In the genomic region with DNA sequence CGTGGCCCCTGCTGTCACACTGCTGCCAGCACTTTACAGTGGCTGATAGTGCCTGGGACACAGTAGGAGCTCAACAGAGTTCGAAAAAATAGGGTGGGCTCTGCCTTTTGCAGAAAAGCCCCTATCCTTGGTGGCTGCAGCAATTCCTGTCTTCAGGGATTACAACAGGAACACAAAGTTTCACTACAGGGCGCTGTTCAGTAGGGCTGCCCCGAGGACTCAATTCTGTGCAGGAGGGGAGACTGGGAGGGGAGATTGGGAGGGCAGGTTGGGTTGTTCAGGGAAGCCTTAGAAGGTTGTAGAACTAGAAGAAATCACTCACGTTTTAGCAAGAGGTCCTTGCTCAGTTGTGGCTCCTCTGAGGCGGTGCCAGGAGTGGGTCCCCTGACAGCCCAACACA, we compare ENCODE assay signal across 20 cellular contexts.
DNase-seq lines count a peak whose midpoint lies in the region; ATAC-seq, FAIRE-seq and TF ChIP-seq lines count a peak whose summit lies in the region.
"Had no signal": no experiment of that assay in that cellular context is flagged by ENCODE, and none has a peak within 500 bp of the region (broad histone marks: within the 10 kb centered on the region; RNA-seq: fewer than 3 reads in every experiment).

No MANE protein-coding gene starts in this region.

- CTCF ChIA-PET in A549 (lab: Yijun Ruan, JAX) (interaction anchor here (0.6 to 2.4 kb wide), 2 partner anchors 8 to 23 kb away, joined by 3 to 8 read pairs; no protein-coding TSS in a partner anchor), PC-3 (lab: Charles Lee) (no interaction called here)

- no peak overlapping the region for H2AFZ ChIP-seq in PC-3 (ENCODE audit: low read length)

- intact Hi-C loops in kidney (cut with DNase I): no loop called here
- intact Hi-C loops in PC-3 (cut with micrococcal nuclease): no loop called here

- H3K9me3 ChIP-seq in A549: no peaks in the 10 kb centered on the region
- no peaks in the 10 kb centered on the region for H3K9me3 ChIP-seq in kidney (ENCODE audit: control insufficient read depth in 1 of 2, low read length in 2 of 2)
- H3K9me3 ChIP-seq in PC-3 (ENCODE audit: low read length): no peaks in the 10 kb centered on the region
- H3K9me3 ChIP-seq: heart left ventricle had no signal

- ATAC-seq in A549 (no peak), GM21619 (IDR thresholded peaks at IDR 0.05; ENCODE audit: unreplicated experiment) (no peak), PC-3 (no peak)
- ATAC-seq: activated naive CD4-positive, alpha-beta T cell treated with anti-CD3 and anti-CD28 coated beads, Interleukin-2, amount 50 U/mL, for 72 hours; heart left ventricle; left cardiac atrium; stimulated activated effector memory CD8-positive, alpha-beta T cell treated with anti-CD3 and anti-CD28 coated beads, Interleukin-12 subunit alpha, Interleukin-12 subunit beta, amount 100 ng/mL, for 72 hours had no signal

- FAIRE-seq in A549 (lab: Jason Lieb, UNC) (no peak), G401.6 (lab: Jason Lieb, UNC) (peak; percentile 37), kidney (lab: Jason Lieb, UNC) (no peak)
- FAIRE-seq: D721Med had no signal

- TF ChIP-seq CTCF in A549 (IDR thresholded peaks at IDR 0.05) (no peak), kidney (IDR thresholded peaks at IDR 0.05; ENCODE audit: borderline replicate concordance, extremely low read depth, insufficient read depth) (peak; percentile 37), PC-3 (conservative IDR thresholded peaks at IDR 0.05; ENCODE audit: low read depth, low read length) (no peak)

- peak overlapping the region; percentile 2 to 98; a peak in 5 of 6 replicates for H3K27ac ChIP-seq in A549
- no peak overlapping the region for H3K27ac ChIP-seq in kidney (ENCODE audit: low read depth in 2 of 2, low read length in 2 of 2)
- H3K27ac ChIP-seq in PC-3 (ENCODE audit: low read length): no peak overlapping the region
- H3K27ac ChIP-seq: dorsolateral prefrontal cortex, heart left ventricle had no signal

- H4K20me1 ChIP-seq in PC-3 (ENCODE audit: low read length): no peaks in the 10 kb centered on the region

- no peaks in the 10 kb centered on the region for H3K79me2 ChIP-seq in PC-3 (ENCODE audit: low read length)

- H3K4me3 ChIP-seq in A549 (no peak overlapping the region), kidney (ENCODE audit: low read length in 2 of 2) (no peak overlapping the region), PC-3 (ENCODE audit: low read length) (no peak overlapping the region)
- H3K4me3 ChIP-seq: dorsolateral prefrontal cortex, heart left ventricle had no signal

- no peak for DNase-seq in A549 (ENCODE audit: low read depth in 1 of 2, low spot score in 1 of 2)
- DNase-seq in activated gamma-delta T cell treated with anti-CD3 and anti-CD28 coated beads, Interleukin-2, amount 50 U/mL, for 16 hours (ENCODE audit: low read depth): peak; percentile 3
- no peak for DNase-seq in kidney
- no peak for DNase-seq in activated naive CD4-positive, alpha-beta T cell treated with anti-CD3 and anti-CD28 coated beads, Interleukin-2, amount 50 U/mL, for 16 hours
- DNase-seq in PC-3: no peak
- DNase-seq: activated CD4-positive, alpha-beta memory T cell treated with anti-CD3 and anti-CD28 coated beads for 36 hours; anterior cingulate cortex; dorsolateral prefrontal cortex; heart left ventricle; left cardiac atrium; mesenchymal stem cell; MM.1S; NCI-H2081; NCI-H446; T-helper 9 cell had no signal

- 78% methylated on average over 6 of the region's 6 CpGs for WGBS in A549 (ENCODE audit: missing lambda C conversion rate)

- no peaks in the 10 kb centered on the region for H3K36me3 ChIP-seq in kidney (ENCODE audit: control insufficient read depth in 1 of 2, insufficient read depth in 2 of 2, low read length in 2 of 2)
- H3K36me3 ChIP-seq in PC-3 (ENCODE audit: low read depth, low read length): no peaks in the 10 kb centered on the region
- H3K36me3 ChIP-seq: heart left ventricle had no signal

- no TSS peak for BruUV-seq in PC-3 (replicated peaks; lab: Mats Ljungman, UMichigan)

- no peak for TF ChIP-seq POLR2A in A549 (IDR thresholded peaks at IDR 0.05; ENCODE audit: low read length)

- POLR2A ChIA-PET in A549 (lab: Yijun Ruan, JAX): interaction anchor here (1.0 kb wide), 1 partner anchor 138 kb away, joined by 4 read pairs; a partner anchor contains a TSS
- POLR2A ChIA-PET in PC-3 (lab: Charles Lee; ENCODE audit: unreplicated experiment): no interaction called here

- H3K4me1 ChIP-seq in A549 (peaks cover 35% of the 10 kb centered on the region), kidney (ENCODE audit: control insufficient read depth in 1 of 2, insufficient read depth in 1 of 2, low read depth in 1 of 2, low read length in 2 of 2) (no peaks in the 10 kb centered on the region), PC-3 (ENCODE audit: insufficient read depth, low read length) (peaks cover 2% of the 10 kb centered on the region; the same call in 1 of the 2 replicates)

- no peaks in the 10 kb centered on the region for H3F3A ChIP-seq in PC-3 (ENCODE audit: low read length, unreplicated experiment)

- H3K9ac ChIP-seq in kidney (ENCODE audit: low read length in 2 of 2): no peak overlapping the region
- no peak overlapping the region for H3K9ac ChIP-seq in PC-3 (ENCODE audit: low read length)

- TF ChIP-seq RAD21 in A549 (conservative IDR thresholded peaks at IDR 0.05 in 1 of 2, IDR thresholded peaks at IDR 0.05 in 1 of 2): no peak

- no peaks in the 10 kb centered on the region for H3K9me2 ChIP-seq in PC-3 (replicated peaks; ENCODE audit: low read length)

- no peak for TF ChIP-seq EP300 in A549 (IDR thresholded peaks at IDR 0.05)

- H3K4me2 ChIP-seq in A549 (peak overlapping the region; percentile 35), PC-3 (ENCODE audit: low read length) (no peak overlapping the region)

- H3K27me3 ChIP-seq in PC-3 (ENCODE audit: low read length): no peaks in the 10 kb centered on the region
- H3K27me3 ChIP-seq: dorsolateral prefrontal cortex, heart left ventricle had no signal

TF ChIP-seq in A549, 52 proteins besides CTCF, POLR2A, EP300 and RAD21:
- no peak for TF ChIP-seq BHLHE40 (IDR thresholded peaks at IDR 0.05; ENCODE audit: low read depth, low read length)
- TF ChIP-seq RARB (CRISPR knock-in tag; IDR thresholded peaks at IDR 0.05): no peak
- no peak for TF ChIP-seq JUN (IDR thresholded peaks at IDR 0.05)
- no peak for TF ChIP-seq CBX2 (IDR thresholded peaks at IDR 0.05; ENCODE audit: borderline replicate concordance, low read depth)
- TF ChIP-seq, protein P1, sequence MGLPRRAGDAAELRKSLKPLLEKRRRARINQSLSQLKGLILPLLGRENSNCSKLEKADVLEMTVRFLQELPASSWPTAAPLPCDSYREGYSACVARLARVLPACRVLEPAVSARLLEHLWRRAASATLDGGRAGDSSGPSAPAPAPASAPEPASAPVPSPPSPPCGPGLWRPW (IDR thresholded peaks at IDR 0.05): no peak
- TF ChIP-seq SMC3 (IDR thresholded peaks at IDR 0.05): no peak
- no peak for TF ChIP-seq FOSL2 (IDR thresholded peaks at IDR 0.05)
- no peak for TF ChIP-seq FOSL2 (CRISPR knock-in tag; IDR thresholded peaks at IDR 0.05)
- TF ChIP-seq MAFK (IDR thresholded peaks at IDR 0.05; ENCODE audit: partially characterized antibody): no peak
- TF ChIP-seq HOXA7 (CRISPR knock-in tag; IDR thresholded peaks at IDR 0.05): no peak
- TF ChIP-seq, protein P2, sequence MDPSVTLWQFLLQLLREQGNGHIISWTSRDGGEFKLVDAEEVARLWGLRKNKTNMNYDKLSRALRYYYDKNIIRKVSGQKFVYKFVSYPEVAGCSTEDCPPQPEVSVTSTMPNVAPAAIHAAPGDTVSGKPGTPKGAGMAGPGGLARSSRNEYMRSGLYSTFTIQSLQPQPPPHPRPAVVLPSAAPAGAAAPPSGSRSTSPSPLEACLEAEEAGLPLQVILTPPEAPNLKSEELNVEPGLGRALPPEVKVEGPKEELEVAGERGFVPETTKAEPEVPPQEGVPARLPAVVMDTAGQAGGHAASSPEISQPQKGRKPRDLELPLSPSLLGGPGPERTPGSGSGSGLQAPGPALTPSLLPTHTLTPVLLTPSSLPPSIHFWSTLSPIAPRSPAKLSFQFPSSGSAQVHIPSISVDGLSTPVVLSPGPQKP (IDR thresholded peaks at IDR 0.05; ENCODE audit: low read depth, low read length): no peak
- TF ChIP-seq PHF8 (IDR thresholded peaks at IDR 0.05; ENCODE audit: borderline replicate concordance, low read depth): no peak
- no peak for TF ChIP-seq KDM5A (IDR thresholded peaks at IDR 0.05)
- TF ChIP-seq NR3C1 (IDR thresholded peaks at IDR 0.05): no peak
- no peak for TF ChIP-seq RNF2 (IDR thresholded peaks at IDR 0.05; ENCODE audit: borderline replicate concordance, low read depth)
- TF ChIP-seq, protein P3, sequence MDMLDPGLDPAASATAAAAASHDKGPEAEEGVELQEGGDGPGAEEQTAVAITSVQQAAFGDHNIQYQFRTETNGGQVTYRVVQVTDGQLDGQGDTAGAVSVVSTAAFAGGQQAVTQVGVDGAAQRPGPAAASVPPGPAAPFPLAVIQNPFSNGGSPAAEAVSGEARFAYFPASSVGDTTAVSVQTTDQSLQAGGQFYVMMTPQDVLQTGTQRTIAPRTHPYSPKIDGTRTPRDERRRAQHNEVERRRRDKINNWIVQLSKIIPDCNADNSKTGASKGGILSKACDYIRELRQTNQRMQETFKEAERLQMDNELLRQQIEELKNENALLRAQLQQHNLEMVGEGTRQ (IDR thresholded peaks at IDR 0.05): no peak
- TF ChIP-seq MYC (IDR thresholded peaks at IDR 0.05; ENCODE audit: borderline replicate concordance, low read length): no peak

Comparison
In these comparisons a context has a peak if more than half of its experiments do, and no peak if none do; other contexts are left out.
1. H3K27ac ChIP-seq: peak in A549 (2 of 2); none in kidney (0 of 2) and PC-3 (single experiment).